Comparison of ENCODE assay signal across 12 cellular contexts in the genomic region with DNA sequence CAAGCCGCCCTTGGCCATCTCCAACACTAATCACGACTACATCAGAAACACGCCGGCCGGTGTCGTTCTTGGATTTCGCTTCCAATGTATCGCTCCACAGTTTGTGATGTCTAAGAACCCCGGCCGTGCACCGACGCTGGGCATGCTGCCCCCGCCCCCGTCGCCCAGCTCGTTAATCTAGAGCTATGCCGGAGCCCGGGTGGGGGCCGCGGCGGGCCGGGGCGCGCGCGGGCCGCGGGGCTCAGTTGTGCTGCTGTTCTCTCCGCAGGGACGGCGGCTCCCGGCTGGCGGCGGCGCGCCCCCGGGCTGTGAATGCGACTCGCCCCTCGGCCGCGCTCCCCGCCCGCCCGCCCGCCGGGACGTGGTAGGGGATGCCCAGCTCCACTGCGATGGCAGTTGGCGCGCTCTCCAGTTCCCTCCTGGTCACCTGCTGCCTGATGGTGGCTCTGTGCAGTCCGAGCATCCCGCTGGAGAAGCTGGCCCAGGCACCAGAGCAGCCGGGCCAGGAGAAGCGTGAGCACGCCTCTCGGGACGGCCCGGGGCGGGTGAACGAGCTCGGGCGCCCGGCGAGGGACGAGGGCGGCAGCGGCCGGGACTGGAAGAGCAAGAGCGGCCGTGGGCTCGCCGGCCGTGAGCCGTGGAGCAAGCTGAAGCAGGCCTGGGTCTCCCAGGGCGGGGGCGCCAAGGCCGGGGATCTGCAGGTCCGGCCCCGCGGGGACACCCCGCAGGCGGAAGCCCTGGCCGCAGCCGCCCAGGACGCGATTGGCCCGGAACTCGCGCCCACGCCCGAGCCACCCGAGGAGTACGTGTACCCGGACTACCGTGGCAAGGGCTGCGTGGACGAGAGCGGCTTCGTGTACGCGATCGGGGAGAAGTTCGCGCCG. TPM values are rescaled to one million over a fixed set of nuclear protein-coding genes. Genes with fewer than 3 reads are reported as not detected.
A peak's percentile ranks its signal among the peaks of the same experiment; 100 is the strongest.
DNase-seq lines count a peak whose midpoint lies in the region; ATAC-seq and TF ChIP-seq lines count a peak whose summit lies in the region.
"Had no signal": no experiment of that assay in that cellular context is flagged by ENCODE, and none has a peak within 500 bp of the region (broad histone marks: within the 10 kb centered on the region; RNA-seq: fewer than 3 reads in every experiment).

No MANE protein-coding gene starts in this region.

- peak; percentile 56 for DNase-seq in activated CD4-positive, alpha-beta T cell treated with anti-CD3 and anti-CD28 coated beads, Interleukin-2, amount 10 ng/mL, durations not matched to agents 24 days and 14 days
- DNase-seq in activated CD4-positive, alpha-beta T cell treated with anti-CD3 and anti-CD28 coated beads for 1 hour: no peak
- DNase-seq in esophagus squamous epithelium (lab: John Stamatoyannopoulos, UW) (no peak), type B pancreatic cell (ENCODE audit: extremely low spot score, unreplicated experiment) (no peak)
- DNase-seq: activated naive CD4-positive, alpha-beta T cell treated with anti-CD3 and anti-CD28 coated beads, Interleukin-2, amount 10 ng/mL, durations not matched to agents 7 days and 5 days; NCI-H1092 treated with DMSO at 0.1 percent for 48 hours; T-helper 9 cell had no signal

- H3K36me3 ChIP-seq in esophagus squamous epithelium: no peaks in the 10 kb centered on the region
- H3K36me3 ChIP-seq: gastroesophageal sphincter had no signal

- peaks cover 13 to 38% (median 16%) of the 10 kb centered on the region in 3 donors for H3K4me1 ChIP-seq in esophagus squamous epithelium

- H3K36me3 Mint-ChIP-seq in activated CD4-positive, alpha-beta T cell treated with anti-CD3 and anti-CD28 coated beads, Interleukin-2, amount 10 ng/mL, durations not matched to agents 24 days and 14 days (ENCODE audit: low read depth): no peaks in the 10 kb centered on the region
- H3K36me3 Mint-ChIP-seq in nephron (ENCODE audit: low read depth): no peaks in the 10 kb centered on the region
- no peaks in the 10 kb centered on the region for H3K36me3 Mint-ChIP-seq in type B pancreatic cell

- H3K4me3 Mint-ChIP-seq in activated CD4-positive, alpha-beta T cell treated with anti-CD3 and anti-CD28 coated beads, Interleukin-2, amount 10 ng/mL, durations not matched to agents 24 days and 14 days: no peak overlapping the region
- H3K4me3 Mint-ChIP-seq in nephron: peak overlapping the region; percentile 88 to 93 (median 93)
- H3K4me3 Mint-ChIP-seq in type B pancreatic cell: peak overlapping the region; percentile 93
- H3K4me3 Mint-ChIP-seq: activated naive CD4-positive, alpha-beta T cell treated with anti-CD3 and anti-CD28 coated beads, Interleukin-2, amount 10 ng/mL, durations not matched to agents 7 days and 5 days had no signal

- peaks cover 4% of the 10 kb centered on the region for H3K4me1 Mint-ChIP-seq in activated CD4-positive, alpha-beta T cell treated with anti-CD3 and anti-CD28 coated beads, Interleukin-2, amount 10 ng/mL, durations not matched to agents 24 days and 14 days
- H3K4me1 Mint-ChIP-seq in nephron (peaks cover 12% of the 10 kb centered on the region), type B pancreatic cell (ENCODE audit: unreplicated experiment) (peaks cover 6% of the 10 kb centered on the region)

- TF ChIP-seq CTCF in esophagus squamous epithelium (IDR thresholded peaks at IDR 0.05): peak in 1 of 6 experiments; percentile 5
- no peak for TF ChIP-seq CTCF in nephron (IDR thresholded peaks at IDR 0.05; ENCODE audit: unreplicated experiment in 3 of 3)
- no peak for TF ChIP-seq CTCF in type B pancreatic cell (conservative IDR thresholded peaks at IDR 0.05)

- H3K27me3 ChIP-seq in esophagus squamous epithelium: peaks cover 0 to 70% (median 0%) of the 10 kb centered on the region in 4 donors

- peaks cover 72% of the 10 kb centered on the region for H3K27me3 Mint-ChIP-seq in activated CD4-positive, alpha-beta T cell treated with anti-CD3 and anti-CD28 coated beads, Interleukin-2, amount 10 ng/mL, durations not matched to agents 24 days and 14 days
- H3K27me3 Mint-ChIP-seq in nephron (ENCODE audit: low read depth) (peaks cover 91% of the 10 kb centered on the region), type B pancreatic cell (peaks cover 79% of the 10 kb centered on the region)

- no peak for TF ChIP-seq POLR2A in esophagus squamous epithelium (IDR thresholded peaks at IDR 0.05)

- peak overlapping the region in 1 of 4 donors; percentile 38 for H3K27ac ChIP-seq in esophagus squamous epithelium
- H3K27ac ChIP-seq: gastroesophageal sphincter had no signal

- H3K9me3 Mint-ChIP-seq in activated CD4-positive, alpha-beta T cell treated with anti-CD3 and anti-CD28 coated beads, Interleukin-2, amount 10 ng/mL, durations not matched to agents 24 days and 14 days: no peaks in the 10 kb centered on the region
- H3K9me3 Mint-ChIP-seq in nephron: peaks cover 5% of the 10 kb centered on the region
- no peaks in the 10 kb centered on the region for H3K9me3 Mint-ChIP-seq in type B pancreatic cell
- H3K9me3 Mint-ChIP-seq: activated naive CD4-positive, alpha-beta T cell treated with anti-CD3 and anti-CD28 coated beads, Interleukin-2, amount 10 ng/mL, durations not matched to agents 7 days and 5 days had no signal

- intact Hi-C loops in activated CD4-positive, alpha-beta T cell treated with anti-CD3 and anti-CD28 coated beads, Interleukin-2, amount 10 ng/mL, durations not matched to agents 24 days and 14 days (cut with micrococcal nuclease): no loop called here
- intact Hi-C loops in esophagus squamous epithelium (cut with DNase I): no loop called here

- H3K9me3 ChIP-seq in esophagus squamous epithelium: no peaks in the 10 kb centered on the region

- WGBS in esophagus squamous epithelium, 2 donors: 0% methylated on average over 15 of the region's 106 CpGs; no CpG with 5 or more reads in 1 of the 2 donors

- H3K27ac Mint-ChIP-seq in activated CD4-positive, alpha-beta T cell treated with anti-CD3 and anti-CD28 coated beads, Interleukin-2, amount 10 ng/mL, durations not matched to agents 24 days and 14 days: no peak overlapping the region
- H3K27ac Mint-ChIP-seq in nephron (peak overlapping the region in 1 of 3 experiments; percentile 84), type B pancreatic cell (no peak overlapping the region)
- H3K27ac Mint-ChIP-seq: activated naive CD4-positive, alpha-beta T cell treated with anti-CD3 and anti-CD28 coated beads, Interleukin-2, amount 10 ng/mL, durations not matched to agents 7 days and 5 days had no signal

- ATAC-seq in GM21447 (IDR thresholded peaks at IDR 0.05; ENCODE audit: unreplicated experiment) (no peak), HG03025 (IDR thresholded peaks at IDR 0.05; ENCODE audit: low FRiP score, unreplicated experiment) (no peak), HG02884 (IDR thresholded peaks at IDR 0.05; ENCODE audit: unreplicated experiment) (no peak)
- ATAC-seq: gastroesophageal sphincter had no signal

- peak overlapping the region; percentile 42 to 65 (median 54) for H3K4me3 ChIP-seq in esophagus squamous epithelium

RNA-seq across cellular contexts. Expression of gene VWC2, which starts 1.9 kb away (rescaled TPM):
- not detected in 2 replicates for total RNA-seq in activated CD4-positive, alpha-beta T cell treated with anti-CD3 and anti-CD28 coated beads, Interleukin-2, amount 10 ng/mL, durations not matched to agents 24 days and 14 days
- total RNA-seq in esophagus squamous epithelium: under 1 TPM; under 0.01 to 0.19 (median 0.09) TPM
- 0.33 and 0.60 TPM in 2 replicates for total RNA-seq in type B pancreatic cell (ENCODE audit: low replicate concordance)
